23 cellular contexts compared by ENCODE assay signal in genomic region chr19:35563207-35563829, GRCh38. TPM values are rescaled to one million over a fixed set of nuclear protein-coding genes. Genes with fewer than 3 reads are reported as not detected.
DNase-seq lines count a peak whose midpoint lies in the region; FAIRE-seq and TF ChIP-seq lines count a peak whose summit lies in the region.
"Had no signal": no experiment of that assay in that cellular context is flagged by ENCODE, and none has a peak within 500 bp of the region (broad histone marks: within the 10 kb centered on the region; RNA-seq: fewer than 3 reads in every experiment).

Gene ATP4A, minus strand, starts transcription at chr19:35563658. Its CDS starts 29 bp downstream, at chr19:35563629.

- H3K27ac Mint-ChIP-seq in activated naive CD4-positive, alpha-beta T cell treated with anti-CD3 and anti-CD28 coated beads, Interleukin-2, amount 10 ng/mL, durations not matched to agents 7 days and 5 days = no peak within 1 kb of the TSS
- H3K27ac Mint-ChIP-seq: CD14-positive monocyte; CD4-positive, alpha-beta memory T cell had no signal

- TF ChIP-seq POLR2A in stomach (IDR thresholded peaks at IDR 0.05) = no peak

- POLR2A ChIA-PET in HEK293 (lab: Yijun Ruan, JAX) = interaction anchor here (0.6 to 0.7 kb wide), 3 partner anchors 15 to 1757 kb away, joined by 3 read pairs; no protein-coding TSS in a partner anchor

- H3K4me1 ChIP-seq in HEK293 (ENCODE audit: control insufficient read depth, insufficient read depth, low read length) (peaks cover 7% of the 10 kb centered on the region), kidney (ENCODE audit: control insufficient read depth in 1 of 2, insufficient read depth in 1 of 2, low read depth in 1 of 2, low read length in 2 of 2) (no peaks in the 10 kb centered on the region), stomach (peaks cover under 1 to 6% (median 3%) of the 10 kb centered on the region in 4 donors)

- TF ChIP-seq CTCF in HEK293 (tag by site-specific recombination; IDR thresholded peaks at IDR 0.05) (no peak), kidney (IDR thresholded peaks at IDR 0.05; ENCODE audit: borderline replicate concordance, extremely low read depth, insufficient read depth) (no peak), stomach (IDR thresholded peaks at IDR 0.05) (no peak), D721Med (IDR thresholded peaks at IDR 0.05; ENCODE audit: insufficient read depth, missing control alignments) (no peak)

- CTCF ChIA-PET in activated naive CD4-positive, alpha-beta T cell treated with anti-CD3 and anti-CD28 coated beads, Interleukin-2, amount 10 ng/mL, durations not matched to agents 7 days and 5 days (lab: Charles Lee) = interaction anchor here (1.4 kb wide), 1 partner anchor 15 kb away, joined by 3 read pairs; no protein-coding TSS in a partner anchor
- CTCF ChIA-PET in HEK293 (lab: Yijun Ruan, JAX) = interaction anchor here (0.6 to 2.3 kb wide), 7 partner anchors 14 to 210 kb away, joined by 3 to 9 read pairs (median 4); no protein-coding TSS in a partner anchor

- peaks cover 8 to 68% (median 37%) of the 10 kb centered on the region in 3 donors for H3K27me3 ChIP-seq in stomach
- H3K27me3 ChIP-seq: BLaER1 had no signal

- peaks cover 72% of the 10 kb centered on the region for H3K27me3 Mint-ChIP-seq in activated naive CD4-positive, alpha-beta T cell treated with anti-CD3 and anti-CD28 coated beads, Interleukin-2, amount 10 ng/mL, durations not matched to agents 7 days and 5 days

- H3K9me3 ChIP-seq in HEK293 (ENCODE audit: control insufficient read depth, insufficient read depth, low read depth, low read length) (no peaks in the 10 kb centered on the region; the same call in 1 of the 2 replicates), kidney (ENCODE audit: control insufficient read depth in 1 of 2, low read length in 2 of 2) (no peaks in the 10 kb centered on the region), stomach (no peaks in the 10 kb centered on the region)
- H3K9me3 ChIP-seq: BLaER1 had no signal

- no peaks in the 10 kb centered on the region for H3K9me3 Mint-ChIP-seq in activated naive CD4-positive, alpha-beta T cell treated with anti-CD3 and anti-CD28 coated beads, Interleukin-2, amount 10 ng/mL, durations not matched to agents 7 days and 5 days

- no peaks in the 10 kb centered on the region for H3K36me3 Mint-ChIP-seq in activated naive CD4-positive, alpha-beta T cell treated with anti-CD3 and anti-CD28 coated beads, Interleukin-2, amount 10 ng/mL, durations not matched to agents 7 days and 5 days
- H3K36me3 Mint-ChIP-seq: CD14-positive monocyte; CD4-positive, alpha-beta memory T cell had no signal

- H3K27ac ChIP-seq in HEK293 (ENCODE audit: extremely low read depth, low read depth, low read length) (no peak within 1 kb of the TSS), kidney (ENCODE audit: low read depth in 2 of 2, low read length in 2 of 2) (no peak within 1 kb of the TSS), stomach (peak within 1 kb of the TSS in 2 of 5 donors; percentile 4 to 64)
- H3K27ac ChIP-seq: 22Rv1, BLaER1 had no signal

- intact Hi-C loops in kidney (cut with DNase I) (no loop called here), stomach (cut with DNase I; ENCODE audit: low total_unique reads) (no loop called here)

- H3K36me3 ChIP-seq in HEK293 (ENCODE audit: control insufficient read depth in 2 of 2, insufficient read depth in 1 of 2, low read length in 2 of 2) = no peaks in the 10 kb centered on the region
- no peaks in the 10 kb centered on the region for H3K36me3 ChIP-seq in kidney (ENCODE audit: control insufficient read depth in 1 of 2, insufficient read depth in 2 of 2, low read length in 2 of 2)
- H3K36me3 ChIP-seq in stomach = no peaks in the 10 kb centered on the region
- H3K36me3 ChIP-seq: BLaER1 had no signal

- 57 to 71% (median 64%) methylated on average over 13 to 15 of the region's 15 CpGs for WGBS in stomach, 5 donors

- H3K4me3 Mint-ChIP-seq in activated naive CD4-positive, alpha-beta T cell treated with anti-CD3 and anti-CD28 coated beads, Interleukin-2, amount 10 ng/mL, durations not matched to agents 7 days and 5 days = no peak within 1 kb of the TSS
- H3K4me3 Mint-ChIP-seq: CD4-positive, alpha-beta memory T cell had no signal

- peaks cover 5% of the 10 kb centered on the region for H3K4me1 Mint-ChIP-seq in activated naive CD4-positive, alpha-beta T cell treated with anti-CD3 and anti-CD28 coated beads, Interleukin-2, amount 10 ng/mL, durations not matched to agents 7 days and 5 days

- no peak for TF ChIP-seq EP300 in stomach (IDR thresholded peaks at IDR 0.05)

- FAIRE-seq in kidney (lab: Jason Lieb, UNC) (no peak), D721Med (lab: Jason Lieb, UNC) (no peak)
- FAIRE-seq: GM12891, GM18507, HTR-8/SVneo had no signal

- peak; percentile 15 for DNase-seq in activated naive CD4-positive, alpha-beta T cell treated with anti-CD3 and anti-CD28 coated beads, Interleukin-2, amount 10 ng/mL, durations not matched to agents 7 days and 5 days
- DNase-seq in activated naive CD4-positive, alpha-beta T cell treated with Interleukin-2 at 50 U/mL for 16 hours = no peak
- DNase-seq in kidney (peak; percentile 68), stomach (no peak), activated T-cell treated with anti-CD3 and anti-CD28 coated beads for 4 hours (no peak), D721Med (ENCODE audit: insufficient read length, low spot score) (no peak), DMS53 (lab: John Stamatoyannopoulos, UW) (no peak)
- DNase-seq: CD4-positive, alpha-beta memory T cell; DND-41; EL; GOT3; H7; IMR-90 had no signal

- no peak within 1 kb of the TSS for H3K4me3 ChIP-seq in HEK293 (ENCODE audit: low read depth, low read length)
- H3K4me3 ChIP-seq in kidney (ENCODE audit: low read length in 2 of 2) = no peak within 1 kb of the TSS
- peak within 1 kb of the TSS in 2 of 4 donors; percentile 14 to 20 for H3K4me3 ChIP-seq in stomach
- H3K4me3 ChIP-seq: BLaER1 had no signal

- H3K9ac ChIP-seq in kidney (ENCODE audit: low read length in 2 of 2) = no peak within 1 kb of the TSS
- H3K9ac ChIP-seq: BLaER1 had no signal

TF ChIP-seq in HEK293, 187 proteins besides CTCF, POLR2A, EP300 and RAD21 (continues in another document):
- TF ChIP-seq ZNF221 (tag by site-specific recombination; IDR thresholded peaks at IDR 0.05; ENCODE audit: borderline replicate concordance) (no peak), HOXD13 (CRISPR knock-in tag; IDR thresholded peaks at IDR 0.05; ENCODE audit: borderline replicate concordance) (no peak), ZNF777 (tag by site-specific recombination; IDR thresholded peaks at IDR 0.05; ENCODE audit: borderline replicate concordance) (no peak), ZBTB20 (tag by site-specific recombination; IDR thresholded peaks at IDR 0.05) (no peak), ZNF366 (tag by site-specific recombination; conservative IDR thresholded peaks at IDR 0.05) (peak; percentile 76), ZNF544 (tag by site-specific recombination; IDR thresholded peaks at IDR 0.05) (no peak), ZNF76 (tag by site-specific recombination; IDR thresholded peaks at IDR 0.05; ENCODE audit: borderline replicate concordance, low read depth) (no peak), ZNF692 (tag by site-specific recombination; IDR thresholded peaks at IDR 0.05) (no peak), ZNF24 (tag by site-specific recombination; IDR thresholded peaks at IDR 0.05) (no peak), ZNF280D (tag by site-specific recombination; IDR thresholded peaks at IDR 0.05) (no peak), ZBTB26 (tag by site-specific recombination; optimal IDR thresholded peaks at IDR 0.05) (no peak), IKZF3 (tag by site-specific recombination; IDR thresholded peaks at IDR 0.05) (no peak)

RNA-seq across cellular contexts. Expression of gene ATP4A, which starts in this region (rescaled TPM):
- total RNA-seq in kidney (not detected), stomach (100 to 1,000 TPM in 4 of 5 donors, 1 to 10 TPM in 1; 9.8 to 890 (median 236) TPM)
- polyA plus RNA-seq in kidney (ENCODE audit: insufficient read depth, low read depth, low replicate concordance) (not detected), stomach (100 to 1,000 TPM; 257 to 357 (median 345) TPM)
- total RNA-seq: A673; CD4-positive, alpha-beta memory T cell; G401; IMR-90 had no signal
- polyA plus RNA-seq: AG04450; CD14-positive monocyte; CD4-positive, alpha-beta memory T cell; IMR-90 had no signal

Comparison
In these comparisons a context has a peak if more than half of its experiments do, and no peak if none do; other contexts are left out.
1. RNA of gene ATP4A (total RNA-seq): 9.8 to 890 TPM in stomach; not detected in kidney (single experiment); every median in the first group is over 10 times any median in the second.
2. RNA of gene ATP4A (polyA plus RNA-seq): 257 to 357 TPM in stomach; not detected in kidney (single experiment); every median in the first group is over 100 times any median in the second.
3. Peak in DNase-seq in kidney; RNA of the gene not detected or under 1 TPM.